19 cellular contexts compared by ENCODE assay signal in genomic region chr18:5369513-5369912, GRCh38.
DNase-seq lines count a peak whose midpoint lies in the region; ATAC-seq, FAIRE-seq and TF ChIP-seq lines count a peak whose summit lies in the region.
"Had no signal": no experiment of that assay in that cellular context is flagged by ENCODE, and none has a peak within 500 bp of the region (broad histone marks: within the 10 kb centered on the region; RNA-seq: fewer than 3 reads in every experiment).

No MANE protein-coding gene starts in this region.

- H2AK5ac ChIP-seq in H1 (ENCODE audit: low read depth, low read length) = no peak overlapping the region

- no peak overlapping the region for H2BK5ac ChIP-seq in H1 (ENCODE audit: low read depth, low read length)

- no peak for TF ChIP-seq RAD21 in SK-N-SH (IDR thresholded peaks at IDR 0.05; ENCODE audit: low read length)
- TF ChIP-seq RAD21 in H1 (IDR thresholded peaks at IDR 0.05 in 1 of 2, conservative IDR thresholded peaks at IDR 0.05 in 1 of 2; ENCODE audit: low read depth in 2 of 2, low read length in 2 of 2) = no peak

- intact Hi-C loops in CD8-positive, alpha-beta T cell (cut with DNase I, micrococcal nuclease) = no loop called here

- POLR2A ChIA-PET in SK-N-SH (lab: Yijun Ruan, JAX) = no interaction called here
- POLR2A ChIA-PET in H1 (lab: Charles Lee; ENCODE audit: partially characterized antibody) = no interaction called here
- POLR2A ChIA-PET in CD8-positive, alpha-beta T cell (lab: Charles Lee) = no interaction called here

- no peak overlapping the region for H3K56ac ChIP-seq in H1 (replicated peaks; ENCODE audit: insufficient read length, low read depth, low read length)

- H2BK120ac ChIP-seq in H1 (replicated peaks; ENCODE audit: low read depth, low read length) = no peak overlapping the region

- ATAC-seq in SK-N-SH treated with all-trans-retinoic acid at 6 μM for 48 hours (no peak), omental fat pad (ENCODE audit: low FRiP score) (no peak)
- ATAC-seq in CD8-positive, alpha-beta T cell = no peak

- H3K9me3 Mint-ChIP-seq in CD8-positive, alpha-beta T cell = no peaks in the 10 kb centered on the region
- H3K9me3 Mint-ChIP-seq: CD4-positive, alpha-beta T cell had no signal

- no peak overlapping the region for H2BK12ac ChIP-seq in H1 (ENCODE audit: low read depth, low read length)

- no peaks in the 10 kb centered on the region for H3K23me2 ChIP-seq in H1 (ENCODE audit: low read depth, low read length)

- H3K4me1 ChIP-seq in SK-N-SH (ENCODE audit: control insufficient read depth in 1 of 2, insufficient read depth in 2 of 2, low read depth in 1 of 2, low read length in 1 of 2) (no peaks in the 10 kb centered on the region), H1 (replicated peaks in 1 of 4; ENCODE audit: control insufficient read depth in 3 of 4, insufficient read depth in 4 of 4, low read length in 3 of 4) (no peaks in the 10 kb centered on the region), smooth muscle cell (ENCODE audit: low read depth) (no peaks in the 10 kb centered on the region)
- H3K4me1 ChIP-seq in CD8-positive, alpha-beta T cell (ENCODE audit: insufficient read depth, low read length) = no peaks in the 10 kb centered on the region

- H3K27me3 Mint-ChIP-seq in CD8-positive, alpha-beta T cell (ENCODE audit: low read depth) = peaks cover 18% of the 10 kb centered on the region

- H3K9me2 ChIP-seq in SK-N-SH = no peaks in the 10 kb centered on the region

- H3K36me3 Mint-ChIP-seq in CD8-positive, alpha-beta T cell = no peaks in the 10 kb centered on the region

- H3K36me3 ChIP-seq in SK-N-SH (replicated peaks in 1 of 2; ENCODE audit: control insufficient read depth in 1 of 2, insufficient read depth in 2 of 2, low read length in 1 of 2) = no peaks in the 10 kb centered on the region
- no peaks in the 10 kb centered on the region for H3K36me3 ChIP-seq in H1 (ENCODE audit: control insufficient read depth in 2 of 4, insufficient read depth in 4 of 4, low read length in 3 of 4)
- H3K36me3 ChIP-seq in smooth muscle cell (ENCODE audit: low read depth) = no peaks in the 10 kb centered on the region
- H3K36me3 ChIP-seq in CD8-positive, alpha-beta T cell (ENCODE audit: insufficient read depth, low read length) = no peaks in the 10 kb centered on the region

- FAIRE-seq in H1 (lab: Jason Lieb, UNC) = no peak
- FAIRE-seq: H54, HTR-8/SVneo had no signal

- H2BK15ac ChIP-seq in H1 (ENCODE audit: low read length) = no peak overlapping the region

- H3K9me3 ChIP-seq in SK-N-SH = no peaks in the 10 kb centered on the region
- no peaks in the 10 kb centered on the region for H3K9me3 ChIP-seq in H1 (ENCODE audit: insufficient read depth in 2 of 2, low read depth in 1 of 2, low read length in 1 of 2)
- H3K9me3 ChIP-seq in smooth muscle cell (replicated peaks; ENCODE audit: low read depth) = no peaks in the 10 kb centered on the region
- no peaks in the 10 kb centered on the region for H3K9me3 ChIP-seq in CD8-positive, alpha-beta T cell (ENCODE audit: low read length)

- H3K9ac ChIP-seq in SK-N-SH (no peak overlapping the region), H1 (replicated peaks in 1 of 4; ENCODE audit: extremely low read depth in 1 of 4, low read depth in 3 of 4, low read length in 3 of 4) (no peak overlapping the region), smooth muscle cell (ENCODE audit: low read depth) (no peak overlapping the region)

- no peak for DNase-seq in SK-N-SH
- peak; percentile 50 for DNase-seq in NCI-H2171 treated with DMSO at 0.1 percent for 48 hours (lab: John Stamatoyannopoulos, UW)
- no peak for DNase-seq in H1 (ENCODE audit: low read depth in 1 of 2, low spot score in 2 of 2)
- DNase-seq in smooth muscle cell (lab: John Stamatoyannopoulos, UW; ENCODE audit: unreplicated experiment) = no peak
- no peak for DNase-seq in CD8-positive, alpha-beta T cell
- DNase-seq in omental fat pad (ENCODE audit: low spot score) = no peak
- DNase-seq: ACHN; AML-193; Calu3; CD4-positive, alpha-beta T cell; DMS79 treated with DMSO at 0.1 percent for 48 hours; GF-D8; HCEC 1CT; IMR-90; KBM-7 had no signal

- no peak overlapping the region for H3K4me3 Mint-ChIP-seq in CD8-positive, alpha-beta T cell
- H3K4me3 Mint-ChIP-seq: CD4-positive, alpha-beta T cell had no signal

- TF ChIP-seq EP300 in SK-N-SH (IDR thresholded peaks at IDR 0.05; ENCODE audit: borderline replicate concordance in 1 of 2, low read depth in 1 of 2, low read length in 1 of 2) (no peak), H1 (IDR thresholded peaks at IDR 0.05; ENCODE audit: borderline replicate concordance in 1 of 2, low read depth in 2 of 2, low read length in 2 of 2) (no peak)

- no peak for TF ChIP-seq CTCF in SK-N-SH (IDR thresholded peaks at IDR 0.05)
- no peak for TF ChIP-seq CTCF in H1 (IDR thresholded peaks at IDR 0.05; ENCODE audit: control extremely low read depth in 1 of 3, insufficient read depth in 1 of 3, low read depth in 1 of 3, low read length in 3 of 3)
- no peak for TF ChIP-seq CTCF in smooth muscle cell (IDR thresholded peaks at IDR 0.05; ENCODE audit: borderline replicate concordance, insufficient read depth, poor library complexity, severe bottlenecking)
- no peak for TF ChIP-seq CTCF in CD8-positive, alpha-beta T cell (IDR thresholded peaks at IDR 0.05)
- TF ChIP-seq CTCF in omental fat pad (IDR thresholded peaks at IDR 0.05) = no peak

- H3K23ac ChIP-seq in H1 (ENCODE audit: insufficient read length) = no peak overlapping the region

- no peak overlapping the region for H2BK20ac ChIP-seq in H1 (ENCODE audit: low read length)

- H3K4me1 Mint-ChIP-seq in CD8-positive, alpha-beta T cell (ENCODE audit: low read depth) = no peaks in the 10 kb centered on the region

- H3K14ac ChIP-seq in H1 (ENCODE audit: insufficient read length) = no peak overlapping the region

- H3K4me3 ChIP-seq in SK-N-SH (ENCODE audit: low read depth in 2 of 2, low read length in 1 of 2) (no peak overlapping the region), H1 (ENCODE audit: extremely low read depth in 1 of 4, insufficient read depth in 2 of 4, low read depth in 3 of 4, low read length in 4 of 4) (no peak overlapping the region), smooth muscle cell (no peak overlapping the region)
- no peak overlapping the region for H3K4me3 ChIP-seq in CD8-positive, alpha-beta T cell (ENCODE audit: low read depth, low read length)

- H3K4me2 ChIP-seq in SK-N-SH = no peak overlapping the region
- H3K4me2 ChIP-seq in H1 (ENCODE audit: insufficient read depth in 1 of 2, low read depth in 2 of 2, low read length in 2 of 2) = no peak overlapping the region
- H3K4me2 ChIP-seq in smooth muscle cell = no peak overlapping the region

- H3K79me1 ChIP-seq in H1 (ENCODE audit: low read depth, low read length) = no peaks in the 10 kb centered on the region

- no peak overlapping the region for H3K27ac Mint-ChIP-seq in CD8-positive, alpha-beta T cell
- H3K27ac Mint-ChIP-seq: CD4-positive, alpha-beta T cell had no signal

- no peak overlapping the region for H4K91ac ChIP-seq in H1 (replicated peaks; ENCODE audit: insufficient read length, low read length)

- WGBS in SK-N-SH (ENCODE audit: low lambda C conversion rate) = 13% methylated on average over 2 of the region's 2 CpGs
- 100% methylated on average over 2 of the region's 2 CpGs; no CpG with 5 or more reads in 1 of the 2 experiments for WGBS in H1 (ENCODE audit: extremely low coverage in 1 of 2, insufficient coverage in 1 of 2, insufficient read length in 1 of 2, insufficient replicate concordance in 2 of 2, low coverage in 1 of 2, low lambda C conversion rate in 2 of 2, missing lambda C conversion rate in 1 of 2), 2 experiments
- 94% methylated on average over 2 of the region's 2 CpGs for WGBS in smooth muscle cell (ENCODE audit: low lambda C conversion rate)

- no peak overlapping the region for H2AFZ ChIP-seq in SK-N-SH (ENCODE audit: low read depth)
- H2AFZ ChIP-seq in H1 (ENCODE audit: low read length) = peak overlapping the region; percentile 27; the same call in 1 of the 2 replicates
- no peak overlapping the region for H2AFZ ChIP-seq in smooth muscle cell (ENCODE audit: low read depth)

- no peak overlapping the region for H3K27ac ChIP-seq in SK-N-SH (ENCODE audit: low read depth in 2 of 2, low read length in 1 of 2)
- no peak overlapping the region for H3K27ac ChIP-seq in H1 (ENCODE audit: low read depth, low read length)
- no peak overlapping the region for H3K27ac ChIP-seq in smooth muscle cell (ENCODE audit: low read depth)
- H3K27ac ChIP-seq in CD8-positive, alpha-beta T cell (ENCODE audit: low read depth, low read length) = no peak overlapping the region
- H3K27ac ChIP-seq: C4-2B had no signal

- no peaks in the 10 kb centered on the region for H3K79me2 ChIP-seq in SK-N-SH (ENCODE audit: insufficient read depth)
- no peaks in the 10 kb centered on the region for H3K79me2 ChIP-seq in H1 (ENCODE audit: control insufficient read depth in 1 of 2, insufficient read depth in 2 of 2, low read length in 2 of 2)
- no peaks in the 10 kb centered on the region for H3K79me2 ChIP-seq in smooth muscle cell (ENCODE audit: low read depth)

- no peak overlapping the region for H4K5ac ChIP-seq in H1 (ENCODE audit: insufficient read length, low read depth, low read length)

- H3F3A ChIP-seq in SK-N-SH (replicated peaks; ENCODE audit: insufficient read depth) = no peaks in the 10 kb centered on the region
- H3F3A ChIP-seq in smooth muscle cell (ENCODE audit: low read depth) = no peaks in the 10 kb centered on the region

- no peak for TF ChIP-seq POLR2A in H1 (IDR thresholded peaks at IDR 0.05; ENCODE audit: control extremely low read depth in 1 of 2, low read depth in 2 of 2, low read length in 2 of 2)

- H3K27me3 ChIP-seq in SK-N-SH (ENCODE audit: insufficient read depth) = no peaks in the 10 kb centered on the region
- H3K27me3 ChIP-seq in H1 (replicated peaks in 1 of 4; ENCODE audit: control insufficient read depth in 3 of 4, extremely low read depth in 1 of 4, insufficient read depth in 3 of 4, low read length in 3 of 4) = peaks cover 0 to 1% (median 0%) of the 10 kb centered on the region in 4 experiments; a peak in 1 of 7 replicates
- no peaks in the 10 kb centered on the region for H3K27me3 ChIP-seq in smooth muscle cell (ENCODE audit: low read depth)
- no peaks in the 10 kb centered on the region for H3K27me3 ChIP-seq in CD8-positive, alpha-beta T cell (ENCODE audit: insufficient read depth, low read length)

- no peak overlapping the region for H4K8ac ChIP-seq in H1 (ENCODE audit: extremely low read depth, insufficient read depth, low read length)

- H4K20me1 ChIP-seq in SK-N-SH (ENCODE audit: insufficient read depth) = no peaks in the 10 kb centered on the region
- no peaks in the 10 kb centered on the region for H4K20me1 ChIP-seq in H1 (replicated peaks in 1 of 2; ENCODE audit: control insufficient read depth in 1 of 2, insufficient read depth in 2 of 2, low read length in 2 of 2)
- no peaks in the 10 kb centered on the region for H4K20me1 ChIP-seq in smooth muscle cell (ENCODE audit: low read depth)

- H3K4ac ChIP-seq in H1 (replicated peaks; ENCODE audit: insufficient read length, low read depth, low read length) = no peak overlapping the region

- no peak overlapping the region for H3K18ac ChIP-seq in H1 (ENCODE audit: extremely low read depth, low read length)

- CTCF ChIA-PET in SK-N-SH (lab: Yijun Ruan, JAX) (no interaction called here), H1 (lab: Charles Lee; ENCODE audit: partially characterized antibody) (interaction anchor here (0.6 kb wide), 1 partner anchor 1670 kb away, joined by 3 read pairs; no protein-coding TSS in a partner anchor)
- CTCF ChIA-PET in CD8-positive, alpha-beta T cell (lab: Charles Lee) = no interaction called here

Comparison
In these comparisons a context has a peak if more than half of its experiments do, and no peak if none do; other contexts are left out.
1. Of the 17 proteins assayed by ChIP-seq in both H1 and SK-N-SH: peak only in H1: USF2; only in SK-N-SH: none; in both: none; in neither: 16.